ENCODE assay signal across 21 cellular contexts in genomic region chr19:44156475-44156874, GRCh38.
"Had no signal": no experiment of that assay in that cellular context is flagged by ENCODE, and none has a peak within 500 bp of the region (broad histone marks: within the 10 kb centered on the region; RNA-seq: fewer than 3 reads in every experiment).

No MANE protein-coding gene starts in this region.

- H3K4me1 ChIP-seq: tibial nerve, uterus had no signal

- H3K27me3 ChIP-seq: tibial nerve, uterus had no signal

- H3K4me3 ChIP-seq: lung, tibial nerve, uterus had no signal

- H3K4me3 Mint-ChIP-seq: activated CD4-positive, alpha-beta T cell treated with anti-CD3 and anti-CD28 coated beads, Interleukin-2, amount 10 ng/mL, durations not matched to agents 7 days and 5 days; activated CD8-positive, alpha-beta memory T cell treated with anti-CD3 and anti-CD28 coated beads, Interleukin-2, amount 10 ng/mL, durations not matched to agents 7 days and 5 days; activated CD8-positive, alpha-beta T cell treated with anti-CD3 and anti-CD28 coated beads for 36 hours; activated naive CD4-positive, alpha-beta T cell treated with anti-CD3 and anti-CD28 coated beads, Interleukin-2, amount 10 ng/mL, durations not matched to agents 7 days and 5 days; brain; dendritic cell treated with granulocyte-macrophage colony-stimulating factor and Interleukin-4, amounts not matched to agents 40 ng/mL and 50 ng/mL, for 4 days; immature natural killer cell; natural killer cell treated with Interleukin-12 subunit alpha and Interleukin-12 subunit beta and Interleukin-15 and Interleukin-18, amount 100 ng/mL, for 72 hours; stimulated activated naive CD8-positive, alpha-beta T cell treated with anti-CD3 and anti-CD28 coated beads, Interleukin-15, Interleukin-2, amounts not matched to agents 100 ng/mL and 50 ng/mL, for 24 hours had no signal

- H3K27ac ChIP-seq: tibial nerve, uterus, WERI-Rb-1 had no signal

- DNase-seq: activated CD4-positive, alpha-beta T cell treated with anti-CD3 and anti-CD28 coated beads, Interleukin-2, amount 10 ng/mL, durations not matched to agents 7 days and 5 days; activated CD4-positive, CD25-positive, alpha-beta regulatory T cell treated with anti-CD3 and anti-CD28 coated beads, Interleukin-2, amount 50 U/mL, for 72 hours; activated CD8-positive, alpha-beta memory T cell treated with anti-CD3 and anti-CD28 coated beads, Interleukin-2, amount 10 ng/mL, durations not matched to agents 7 days and 5 days; activated CD8-positive, alpha-beta T cell treated with anti-CD3 and anti-CD28 coated beads for 36 hours; activated effector memory CD4-positive, alpha-beta T cell treated with anti-CD3 and anti-CD28 coated beads, Interleukin-2, amount 50 U/mL, for 16 hours; activated naive CD4-positive, alpha-beta T cell treated with anti-CD3 and anti-CD28 coated beads, Interleukin-2, amount 10 ng/mL, durations not matched to agents 7 days and 5 days; activated T-cell treated with anti-CD3 and anti-CD28 coated beads for 4 hours; anterior cingulate cortex; effector CD4-positive, alpha-beta T cell; foreskin melanocyte; immature natural killer cell; retina; uterus; WERI-Rb-1 had no signal

- H3K36me3 ChIP-seq: uterus had no signal

- H3K27me3 Mint-ChIP-seq: activated CD4-positive, alpha-beta T cell treated with anti-CD3 and anti-CD28 coated beads, Interleukin-2, amount 10 ng/mL, durations not matched to agents 7 days and 5 days; activated CD8-positive, alpha-beta memory T cell treated with anti-CD3 and anti-CD28 coated beads, Interleukin-2, amount 10 ng/mL, durations not matched to agents 7 days and 5 days; activated CD8-positive, alpha-beta T cell treated with anti-CD3 and anti-CD28 coated beads for 36 hours; activated naive CD4-positive, alpha-beta T cell treated with anti-CD3 and anti-CD28 coated beads, Interleukin-2, amount 10 ng/mL, durations not matched to agents 7 days and 5 days; dendritic cell treated with granulocyte-macrophage colony-stimulating factor and Interleukin-4, amounts not matched to agents 40 ng/mL and 50 ng/mL, for 4 days; natural killer cell treated with Interleukin-12 subunit alpha and Interleukin-12 subunit beta and Interleukin-15 and Interleukin-18, amount 100 ng/mL, for 72 hours; progenitor cell of endocrine pancreas; stimulated activated naive CD8-positive, alpha-beta T cell treated with anti-CD3 and anti-CD28 coated beads, Interleukin-15, Interleukin-2, amounts not matched to agents 100 ng/mL and 50 ng/mL, for 24 hours had no signal

- H3K4me1 Mint-ChIP-seq: activated CD4-positive, alpha-beta T cell treated with anti-CD3 and anti-CD28 coated beads, Interleukin-2, amount 10 ng/mL, durations not matched to agents 7 days and 5 days; activated CD8-positive, alpha-beta memory T cell treated with anti-CD3 and anti-CD28 coated beads, Interleukin-2, amount 10 ng/mL, durations not matched to agents 7 days and 5 days; activated naive CD4-positive, alpha-beta T cell treated with anti-CD3 and anti-CD28 coated beads, Interleukin-2, amount 10 ng/mL, durations not matched to agents 7 days and 5 days; brain; immature natural killer cell had no signal

- H3K27ac Mint-ChIP-seq: activated CD4-positive, alpha-beta T cell treated with anti-CD3 and anti-CD28 coated beads, Interleukin-2, amount 10 ng/mL, durations not matched to agents 7 days and 5 days; activated CD8-positive, alpha-beta memory T cell treated with anti-CD3 and anti-CD28 coated beads, Interleukin-2, amount 10 ng/mL, durations not matched to agents 7 days and 5 days; activated CD8-positive, alpha-beta T cell treated with anti-CD3 and anti-CD28 coated beads for 36 hours; activated naive CD4-positive, alpha-beta T cell treated with anti-CD3 and anti-CD28 coated beads, Interleukin-2, amount 10 ng/mL, durations not matched to agents 7 days and 5 days; brain; dendritic cell treated with granulocyte-macrophage colony-stimulating factor and Interleukin-4, amounts not matched to agents 40 ng/mL and 50 ng/mL, for 4 days; immature natural killer cell; natural killer cell treated with Interleukin-12 subunit alpha and Interleukin-12 subunit beta and Interleukin-15 and Interleukin-18, amount 100 ng/mL, for 72 hours; progenitor cell of endocrine pancreas; stimulated activated naive CD8-positive, alpha-beta T cell treated with anti-CD3 and anti-CD28 coated beads, Interleukin-15, Interleukin-2, amounts not matched to agents 100 ng/mL and 50 ng/mL, for 24 hours had no signal
